Comparison of ENCODE assay signal across 12 cellular contexts in genomic region chr21:41659791-41660560, GRCh38.
DNase-seq lines count a peak whose midpoint lies in the region; ATAC-seq and TF ChIP-seq lines count a peak whose summit lies in the region.
"Had no signal": no experiment of that assay in that cellular context is flagged by ENCODE, and none has a peak within 500 bp of the region (broad histone marks: within the 10 kb centered on the region; RNA-seq: fewer than 3 reads in every experiment).

No MANE protein-coding gene starts in this region.

- POLR2A ChIA-PET in activated CD8-positive, alpha-beta T cell treated with anti-CD3 and anti-CD28 coated beads for 36 hours (lab: Charles Lee) = no interaction called here

- H3K27me3 Mint-ChIP-seq in activated CD8-positive, alpha-beta T cell treated with anti-CD3 and anti-CD28 coated beads for 36 hours = no peaks in the 10 kb centered on the region

- H3K36me3 Mint-ChIP-seq in activated CD8-positive, alpha-beta T cell treated with anti-CD3 and anti-CD28 coated beads for 36 hours (ENCODE audit: low read depth) = no peaks in the 10 kb centered on the region
- H3K36me3 Mint-ChIP-seq: activated CD8-positive, alpha-beta memory T cell treated with anti-CD3 and anti-CD28 coated beads, Interleukin-2, amount 10 ng/mL, durations not matched to agents 7 days and 5 days had no signal

- no peaks in the 10 kb centered on the region for H3K36me3 ChIP-seq in spleen
- H3K36me3 ChIP-seq: Peyer's patch had no signal

- no peaks in the 10 kb centered on the region for H3K9me3 Mint-ChIP-seq in activated CD8-positive, alpha-beta T cell treated with anti-CD3 and anti-CD28 coated beads for 36 hours

- no peak overlapping the region for H3K4me3 Mint-ChIP-seq in activated CD8-positive, alpha-beta T cell treated with anti-CD3 and anti-CD28 coated beads for 36 hours
- H3K4me3 Mint-ChIP-seq: activated CD8-positive, alpha-beta memory T cell treated with anti-CD3 and anti-CD28 coated beads, Interleukin-2, amount 10 ng/mL, durations not matched to agents 7 days and 5 days had no signal

- H3K27ac Mint-ChIP-seq in activated CD8-positive, alpha-beta T cell treated with anti-CD3 and anti-CD28 coated beads for 36 hours = no peak overlapping the region
- H3K27ac Mint-ChIP-seq: activated CD8-positive, alpha-beta memory T cell treated with anti-CD3 and anti-CD28 coated beads, Interleukin-2, amount 10 ng/mL, durations not matched to agents 7 days and 5 days had no signal

- ATAC-seq in activated CD8-positive, alpha-beta T cell treated with anti-CD3 and anti-CD28 coated beads for 36 hours = no peak
- ATAC-seq in HG03342 (IDR thresholded peaks at IDR 0.05; ENCODE audit: unreplicated experiment) = no peak
- ATAC-seq: activated CD8-positive, alpha-beta memory T cell treated with anti-CD3 and anti-CD28 coated beads, Interleukin-2, amount 10 ng/mL, durations not matched to agents 7 days and 5 days had no signal

- CTCF ChIA-PET in activated CD8-positive, alpha-beta T cell treated with anti-CD3 and anti-CD28 coated beads for 36 hours (lab: Charles Lee) = no interaction called here

- intact Hi-C loops in spleen (cut with DNase I; ENCODE audit: low total_unique reads) = no loop called here
- intact Hi-C loops in activated CD8-positive, alpha-beta T cell treated with anti-CD3 and anti-CD28 coated beads for 36 hours (cut with micrococcal nuclease) = no loop called here

- H3K4me1 Mint-ChIP-seq in activated CD8-positive, alpha-beta T cell treated with anti-CD3 and anti-CD28 coated beads for 36 hours (ENCODE audit: low read depth) = no peaks in the 10 kb centered on the region
- H3K4me1 Mint-ChIP-seq: activated CD8-positive, alpha-beta memory T cell treated with anti-CD3 and anti-CD28 coated beads, Interleukin-2, amount 10 ng/mL, durations not matched to agents 7 days and 5 days had no signal

- no peak overlapping the region for H3K27ac ChIP-seq in spleen
- H3K27ac ChIP-seq: Peyer's patch had no signal

- H3K27me3 ChIP-seq in spleen (replicated peaks in 1 of 7) = peaks cover 0 to 42% (median 0%) of the 10 kb centered on the region in 7 donors
- H3K27me3 ChIP-seq: Peyer's patch had no signal

- no peak for TF ChIP-seq POLR2A in spleen (IDR thresholded peaks at IDR 0.05)

- TF ChIP-seq CTCF in fibroblast of pulmonary artery (IDR thresholded peaks at IDR 0.05; ENCODE audit: low read length, missing control alignments) = peak; percentile 21
- TF ChIP-seq CTCF in spleen (IDR thresholded peaks at IDR 0.05 in 8 of 11, conservative IDR thresholded peaks at IDR 0.05 in 3 of 11) = no peak
- TF ChIP-seq CTCF in activated CD8-positive, alpha-beta T cell treated with anti-CD3 and anti-CD28 coated beads for 36 hours (IDR thresholded peaks at IDR 0.05) = no peak

- H3K4me3 ChIP-seq in fibroblast of pulmonary artery (replicated peaks; ENCODE audit: low read depth, low read length) (no peak overlapping the region), spleen (no peak overlapping the region)
- H3K4me3 ChIP-seq: Peyer's patch had no signal

- peaks cover 0 to 5% (median 0%) of the 10 kb centered on the region in 6 donors for H3K4me1 ChIP-seq in spleen

- WGBS in spleen, 5 donors = 74 to 80% (median 77%) methylated on average over 15 to 16 of the region's 16 CpGs

- DNase-seq in EL = peak; percentile 47
- DNase-seq in RPMI7951 (ENCODE audit: low read depth) = peak; percentile 82
- DNase-seq in fibroblast of pulmonary artery (ENCODE audit: low read depth) = peak; percentile 42
- peak; percentile 61 for DNase-seq in spleen
- no peak for DNase-seq in effector CD4-positive, alpha-beta T cell
- DNase-seq in activated CD8-positive, alpha-beta T cell treated with anti-CD3 and anti-CD28 coated beads for 36 hours = no peak
- no peak for DNase-seq in inferior parietal cortex (ENCODE audit: extremely low spot score)
- DNase-seq: activated CD8-positive, alpha-beta memory T cell treated with anti-CD3 and anti-CD28 coated beads, Interleukin-2, amount 10 ng/mL, durations not matched to agents 7 days and 5 days; amygdala; NCI-H446 had no signal

- no peaks in the 10 kb centered on the region for H3K9me3 ChIP-seq in spleen
- H3K9me3 ChIP-seq: Peyer's patch had no signal

Comparison
In these comparisons a context has a peak if more than half of its experiments do, and no peak if none do; other contexts are left out.
1. DNase-seq: peak in EL (single experiment), RPMI7951 (single experiment), fibroblast of pulmonary artery (single experiment) and spleen (single experiment); none in effector CD4-positive, alpha-beta T cell (single experiment), activated CD8-positive, alpha-beta T cell treated with anti-CD3 and anti-CD28 coated beads for 36 hours (single experiment) and inferior parietal cortex (single experiment).